Comparison of ENCODE assay signal across 2 cellular contexts in the genomic region with DNA sequence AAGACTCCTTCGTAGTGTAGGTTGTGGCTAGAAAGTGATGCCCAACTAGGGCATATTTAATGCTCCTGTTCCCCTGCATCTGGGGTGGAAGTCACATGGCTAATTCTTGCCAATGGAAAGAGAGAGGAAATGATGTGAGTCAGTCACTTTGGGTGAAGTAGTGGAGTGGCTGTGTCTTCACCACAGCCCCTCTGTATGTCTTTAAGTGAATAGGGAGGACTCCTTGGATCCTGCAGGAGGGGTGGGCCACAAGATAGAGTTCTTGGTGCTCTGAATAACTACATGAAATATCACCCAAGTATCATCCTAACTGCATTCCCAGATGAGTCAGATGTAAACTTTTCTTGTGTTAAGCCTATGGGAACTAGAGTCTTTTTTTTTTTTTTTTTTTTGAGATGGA.
TF ChIP-seq lines count a peak whose summit lies in the region.

No MANE protein-coding gene starts in this region.

TF ChIP-seq in SK-N-SH, 30 proteins besides CTCF, POLR2A, EP300 and RAD21:
- TF ChIP-seq TAF1 (IDR thresholded peaks at IDR 0.05; ENCODE audit: borderline replicate concordance, low read depth, low read length) (no peak), NFIC (IDR thresholded peaks at IDR 0.05; ENCODE audit: borderline replicate concordance) (no peak), TEAD4 (IDR thresholded peaks at IDR 0.05; ENCODE audit: borderline replicate concordance, insufficient read depth) (no peak)
- TF ChIP-seq, protein P1, sequence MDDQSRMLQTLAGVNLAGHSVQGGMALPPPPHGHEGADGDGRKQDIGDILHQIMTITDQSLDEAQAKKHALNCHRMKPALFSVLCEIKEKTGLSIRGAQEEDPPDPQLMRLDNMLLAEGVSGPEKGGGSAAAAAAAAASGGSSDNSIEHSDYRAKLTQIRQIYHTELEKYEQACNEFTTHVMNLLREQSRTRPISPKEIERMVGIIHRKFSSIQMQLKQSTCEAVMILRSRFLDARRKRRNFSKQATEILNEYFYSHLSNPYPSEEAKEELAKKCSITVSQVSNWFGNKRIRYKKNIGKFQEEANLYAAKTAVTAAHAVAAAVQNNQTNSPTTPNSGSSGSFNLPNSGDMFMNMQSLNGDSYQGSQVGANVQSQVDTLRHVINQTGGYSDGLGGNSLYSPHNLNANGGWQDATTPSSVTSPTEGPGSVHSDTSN (IDR thresholded peaks at IDR 0.05) = no peak
- TF ChIP-seq, protein P2, sequence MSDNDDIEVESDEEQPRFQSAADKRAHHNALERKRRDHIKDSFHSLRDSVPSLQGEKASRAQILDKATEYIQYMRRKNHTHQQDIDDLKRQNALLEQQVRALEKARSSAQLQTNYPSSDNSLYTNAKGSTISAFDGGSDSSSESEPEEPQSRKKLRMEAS (IDR thresholded peaks at IDR 0.05; ENCODE audit: low read depth) = no peak
- TF ChIP-seq, protein P3, sequence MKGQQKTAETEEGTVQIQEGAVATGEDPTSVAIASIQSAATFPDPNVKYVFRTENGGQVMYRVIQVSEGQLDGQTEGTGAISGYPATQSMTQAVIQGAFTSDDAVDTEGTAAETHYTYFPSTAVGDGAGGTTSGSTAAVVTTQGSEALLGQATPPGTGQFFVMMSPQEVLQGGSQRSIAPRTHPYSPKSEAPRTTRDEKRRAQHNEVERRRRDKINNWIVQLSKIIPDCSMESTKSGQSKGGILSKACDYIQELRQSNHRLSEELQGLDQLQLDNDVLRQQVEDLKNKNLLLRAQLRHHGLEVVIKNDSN (IDR thresholded peaks at IDR 0.05; ENCODE audit: borderline replicate concordance, low read depth) = peak; percentile 54; the same call in 1 of the 2 replicates

TF ChIP-seq in SK-N-SH treated with all-trans-retinoic acid at 6 μM for 48 hours, 23 proteins besides CTCF, POLR2A, EP300 and RAD21:
- TF ChIP-seq CSDC2 (CRISPR knock-in tag; IDR thresholded peaks at IDR 0.05) = no peak
- TF ChIP-seq, protein P4, sequence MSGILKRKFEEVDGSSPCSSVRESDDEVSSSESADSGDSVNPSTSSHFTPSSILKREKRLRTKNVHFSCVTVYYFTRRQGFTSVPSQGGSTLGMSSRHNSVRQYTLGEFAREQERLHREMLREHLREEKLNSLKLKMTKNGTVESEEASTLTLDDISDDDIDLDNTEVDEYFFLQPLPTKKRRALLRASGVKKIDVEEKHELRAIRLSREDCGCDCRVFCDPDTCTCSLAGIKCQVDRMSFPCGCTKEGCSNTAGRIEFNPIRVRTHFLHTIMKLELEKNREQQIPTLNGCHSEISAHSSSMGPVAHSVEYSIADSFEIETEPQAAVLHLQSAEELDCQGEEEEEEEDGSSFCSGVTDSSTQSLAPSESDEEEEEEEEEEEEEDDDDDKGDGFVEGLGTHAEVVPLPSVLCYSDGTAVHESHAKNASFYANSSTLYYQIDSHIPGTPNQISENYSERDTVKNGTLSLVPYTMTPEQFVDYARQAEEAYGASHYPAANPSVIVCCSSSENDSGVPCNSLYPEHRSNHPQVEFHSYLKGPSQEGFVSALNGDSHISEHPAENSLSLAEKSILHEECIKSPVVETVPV (CRISPR knock-in tag; IDR thresholded peaks at IDR 0.05) = no peak
- TF ChIP-seq, protein P5, sequence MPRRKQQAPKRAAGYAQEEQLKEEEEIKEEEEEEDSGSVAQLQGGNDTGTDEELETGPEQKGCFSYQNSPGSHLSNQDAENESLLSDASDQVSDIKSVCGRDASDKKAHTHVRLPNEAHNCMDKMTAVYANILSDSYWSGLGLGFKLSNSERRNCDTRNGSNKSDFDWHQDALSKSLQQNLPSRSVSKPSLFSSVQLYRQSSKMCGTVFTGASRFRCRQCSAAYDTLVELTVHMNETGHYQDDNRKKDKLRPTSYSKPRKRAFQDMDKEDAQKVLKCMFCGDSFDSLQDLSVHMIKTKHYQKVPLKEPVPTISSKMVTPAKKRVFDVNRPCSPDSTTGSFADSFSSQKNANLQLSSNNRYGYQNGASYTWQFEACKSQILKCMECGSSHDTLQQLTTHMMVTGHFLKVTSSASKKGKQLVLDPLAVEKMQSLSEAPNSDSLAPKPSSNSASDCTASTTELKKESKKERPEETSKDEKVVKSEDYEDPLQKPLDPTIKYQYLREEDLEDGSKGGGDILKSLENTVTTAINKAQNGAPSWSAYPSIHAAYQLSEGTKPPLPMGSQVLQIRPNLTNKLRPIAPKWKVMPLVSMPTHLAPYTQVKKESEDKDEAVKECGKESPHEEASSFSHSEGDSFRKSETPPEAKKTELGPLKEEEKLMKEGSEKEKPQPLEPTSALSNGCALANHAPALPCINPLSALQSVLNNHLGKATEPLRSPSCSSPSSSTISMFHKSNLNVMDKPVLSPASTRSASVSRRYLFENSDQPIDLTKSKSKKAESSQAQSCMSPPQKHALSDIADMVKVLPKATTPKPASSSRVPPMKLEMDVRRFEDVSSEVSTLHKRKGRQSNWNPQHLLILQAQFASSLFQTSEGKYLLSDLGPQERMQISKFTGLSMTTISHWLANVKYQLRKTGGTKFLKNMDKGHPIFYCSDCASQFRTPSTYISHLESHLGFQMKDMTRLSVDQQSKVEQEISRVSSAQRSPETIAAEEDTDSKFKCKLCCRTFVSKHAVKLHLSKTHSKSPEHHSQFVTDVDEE (CRISPR knock-in tag; IDR thresholded peaks at IDR 0.05) = no peak
- TF ChIP-seq, protein P6, sequence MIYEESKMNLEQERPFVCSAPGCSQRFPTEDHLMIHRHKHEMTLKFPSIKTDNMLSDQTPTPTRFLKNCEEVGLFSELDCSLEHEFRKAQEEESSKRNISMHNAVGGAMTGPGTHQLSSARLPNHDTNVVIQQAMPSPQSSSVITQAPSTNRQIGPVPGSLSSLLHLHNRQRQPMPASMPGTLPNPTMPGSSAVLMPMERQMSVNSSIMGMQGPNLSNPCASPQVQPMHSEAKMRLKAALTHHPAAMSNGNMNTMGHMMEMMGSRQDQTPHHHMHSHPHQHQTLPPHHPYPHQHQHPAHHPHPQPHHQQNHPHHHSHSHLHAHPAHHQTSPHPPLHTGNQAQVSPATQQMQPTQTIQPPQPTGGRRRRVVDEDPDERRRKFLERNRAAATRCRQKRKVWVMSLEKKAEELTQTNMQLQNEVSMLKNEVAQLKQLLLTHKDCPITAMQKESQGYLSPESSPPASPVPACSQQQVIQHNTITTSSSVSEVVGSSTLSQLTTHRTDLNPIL (CRISPR knock-in tag; IDR thresholded peaks at IDR 0.05; ENCODE audit: low read depth) = no peak
- TF ChIP-seq TCF4 (CRISPR knock-in tag; IDR thresholded peaks at IDR 0.05; ENCODE audit: borderline replicate concordance) = no peak
- no peak for TF ChIP-seq SNAI2 (CRISPR knock-in tag; IDR thresholded peaks at IDR 0.05)
- TF ChIP-seq BACH2 (CRISPR knock-in tag; IDR thresholded peaks at IDR 0.05; ENCODE audit: borderline replicate concordance) = no peak
- TF ChIP-seq ZNF8 (CRISPR knock-in tag; IDR thresholded peaks at IDR 0.05) = no peak
- no peak for TF ChIP-seq ARNTL (CRISPR knock-in tag; IDR thresholded peaks at IDR 0.05; ENCODE audit: borderline replicate concordance, low read depth)
- TF ChIP-seq ZNF70 (CRISPR knock-in tag; IDR thresholded peaks at IDR 0.05) = no peak
- no peak for TF ChIP-seq ESRRG (CRISPR knock-in tag; IDR thresholded peaks at IDR 0.05)
- TF ChIP-seq, protein P7, sequence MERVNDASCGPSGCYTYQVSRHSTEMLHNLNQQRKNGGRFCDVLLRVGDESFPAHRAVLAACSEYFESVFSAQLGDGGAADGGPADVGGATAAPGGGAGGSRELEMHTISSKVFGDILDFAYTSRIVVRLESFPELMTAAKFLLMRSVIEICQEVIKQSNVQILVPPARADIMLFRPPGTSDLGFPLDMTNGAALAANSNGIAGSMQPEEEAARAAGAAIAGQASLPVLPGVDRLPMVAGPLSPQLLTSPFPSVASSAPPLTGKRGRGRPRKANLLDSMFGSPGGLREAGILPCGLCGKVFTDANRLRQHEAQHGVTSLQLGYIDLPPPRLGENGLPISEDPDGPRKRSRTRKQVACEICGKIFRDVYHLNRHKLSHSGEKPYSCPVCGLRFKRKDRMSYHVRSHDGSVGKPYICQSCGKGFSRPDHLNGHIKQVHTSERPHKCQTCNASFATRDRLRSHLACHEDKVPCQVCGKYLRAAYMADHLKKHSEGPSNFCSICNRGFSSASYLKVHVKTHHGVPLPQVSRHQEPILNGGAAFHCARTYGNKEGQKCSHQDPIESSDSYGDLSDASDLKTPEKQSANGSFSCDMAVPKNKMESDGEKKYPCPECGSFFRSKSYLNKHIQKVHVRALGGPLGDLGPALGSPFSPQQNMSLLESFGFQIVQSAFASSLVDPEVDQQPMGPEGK (CRISPR knock-in tag; IDR thresholded peaks at IDR 0.05; ENCODE audit: borderline replicate concordance) = no peak
- TF ChIP-seq GLIS3 (CRISPR knock-in tag; IDR thresholded peaks at IDR 0.05) = no peak
- TF ChIP-seq PPARA (CRISPR knock-in tag; IDR thresholded peaks at IDR 0.05; ENCODE audit: borderline replicate concordance) = no peak
- no peak for TF ChIP-seq ZFP3 (CRISPR knock-in tag; IDR thresholded peaks at IDR 0.05)
- TF ChIP-seq ZNF565 (CRISPR knock-in tag; conservative IDR thresholded peaks at IDR 0.05; ENCODE audit: low read depth) = no peak
- no peak for TF ChIP-seq TOX (CRISPR knock-in tag; IDR thresholded peaks at IDR 0.05; ENCODE audit: borderline replicate concordance)
- no peak for TF ChIP-seq RARB (CRISPR knock-in tag; IDR thresholded peaks at IDR 0.05)
- TF ChIP-seq, protein P8, sequence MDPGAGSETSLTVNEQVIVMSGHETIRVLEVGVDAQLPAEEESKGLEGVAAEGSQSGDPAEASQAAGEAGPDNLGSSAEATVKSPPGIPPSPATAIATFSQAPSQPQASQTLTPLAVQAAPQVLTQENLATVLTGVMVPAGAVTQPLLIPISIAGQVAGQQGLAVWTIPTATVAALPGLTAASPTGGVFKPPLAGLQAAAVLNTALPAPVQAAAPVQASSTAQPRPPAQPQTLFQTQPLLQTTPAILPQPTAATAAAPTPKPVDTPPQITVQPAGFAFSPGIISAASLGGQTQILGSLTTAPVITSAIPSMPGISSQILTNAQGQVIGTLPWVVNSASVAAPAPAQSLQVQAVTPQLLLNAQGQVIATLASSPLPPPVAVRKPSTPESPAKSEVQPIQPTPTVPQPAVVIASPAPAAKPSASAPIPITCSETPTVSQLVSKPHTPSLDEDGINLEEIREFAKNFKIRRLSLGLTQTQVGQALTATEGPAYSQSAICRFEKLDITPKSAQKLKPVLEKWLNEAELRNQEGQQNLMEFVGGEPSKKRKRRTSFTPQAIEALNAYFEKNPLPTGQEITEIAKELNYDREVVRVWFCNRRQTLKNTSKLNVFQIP (CRISPR knock-in tag; IDR thresholded peaks at IDR 0.05; ENCODE audit: borderline replicate concordance, low read depth) = no peak
- no peak for TF ChIP-seq ZC3H10 (CRISPR knock-in tag; IDR thresholded peaks at IDR 0.05)
